ENCODE assay signal across 1 cellular context in genomic region chr16:27273670-27274522, GRCh38.
TF ChIP-seq lines count a peak whose summit lies in the region.

No MANE protein-coding gene starts in this region.

TF ChIP-seq in HepG2, 621 proteins besides CTCF, POLR2A, EP300 and RAD21 (continued from another document and continues in another):
- TF ChIP-seq ZNF318 (CRISPR knock-in tag; IDR thresholded peaks at IDR 0.05) (no peak), BATF2 (CRISPR knock-in tag; IDR thresholded peaks at IDR 0.05) (no peak), ZNF430 (CRISPR knock-in tag; IDR thresholded peaks at IDR 0.05) (peak; percentile 97), SKIL (CRISPR knock-in tag; IDR thresholded peaks at IDR 0.05; ENCODE audit: borderline replicate concordance) (peak; percentile 93), TBX3 (IDR thresholded peaks at IDR 0.05; ENCODE audit: borderline replicate concordance) (peak; percentile 78; the same call in 1 of the 2 replicates), RARA (CRISPR knock-in tag; IDR thresholded peaks at IDR 0.05) (peak; percentile 99), KLF9 (CRISPR knock-in tag; IDR thresholded peaks at IDR 0.05; ENCODE audit: low read depth) (no peak), PTBP1 (IDR thresholded peaks at IDR 0.05; ENCODE audit: low read depth, low read length, poor library complexity, severe bottlenecking) (no peak), ZNF749 (CRISPR knock-in tag; IDR thresholded peaks at IDR 0.05; ENCODE audit: borderline replicate concordance) (no peak; the same call in 1 of the 2 replicates), POLR2AphosphoS2 (IDR thresholded peaks at IDR 0.05; ENCODE audit: low read depth, low read length) (no peak), TFE3 (CRISPR knock-in tag; IDR thresholded peaks at IDR 0.05) (peak; percentile 88), ZBTB49 (CRISPR knock-in tag; IDR thresholded peaks at IDR 0.05; ENCODE audit: borderline replicate concordance) (no peak), ZNF572 (CRISPR knock-in tag; IDR thresholded peaks at IDR 0.05) (no peak), ZBTB8A (CRISPR knock-in tag; IDR thresholded peaks at IDR 0.05; ENCODE audit: borderline replicate concordance, low read depth) (no peak), YEATS4 (CRISPR knock-in tag; IDR thresholded peaks at IDR 0.05; ENCODE audit: borderline replicate concordance) (peak; percentile 92), SKI (IDR thresholded peaks at IDR 0.05; ENCODE audit: partially characterized antibody) (peak; percentile 99), FOXP1 (IDR thresholded peaks at IDR 0.05) (peak; percentile 65; the same call in 1 of the 2 replicates), FOXP1 (CRISPR knock-in tag; IDR thresholded peaks at IDR 0.05) (peak; percentile 95), ZNF891 (CRISPR knock-in tag; IDR thresholded peaks at IDR 0.05) (no peak), ZNF296 (CRISPR knock-in tag; conservative IDR thresholded peaks at IDR 0.05) (no peak), ZNF784 (CRISPR knock-in tag; IDR thresholded peaks at IDR 0.05; ENCODE audit: borderline replicate concordance) (no peak), KLF6 (CRISPR knock-in tag; IDR thresholded peaks at IDR 0.05) (peak; percentile 45; the same call in 1 of the 2 replicates), ZNF367 (CRISPR knock-in tag; IDR thresholded peaks at IDR 0.05; ENCODE audit: borderline replicate concordance) (no peak), KLF12 (CRISPR knock-in tag; IDR thresholded peaks at IDR 0.05; ENCODE audit: borderline replicate concordance) (peak; percentile 59; the same call in 1 of the 2 replicates), ZNF414 (CRISPR knock-in tag; IDR thresholded peaks at IDR 0.05) (peak; percentile 97), NFAT5 (CRISPR knock-in tag; IDR thresholded peaks at IDR 0.05) (no peak), TGIF2 (CRISPR knock-in tag; IDR thresholded peaks at IDR 0.05) (peak; percentile 84), GFI1 (CRISPR knock-in tag; IDR thresholded peaks at IDR 0.05; ENCODE audit: borderline replicate concordance) (peak; percentile 93), MIER3 (CRISPR knock-in tag; IDR thresholded peaks at IDR 0.05; ENCODE audit: borderline replicate concordance) (peak; percentile 97), SMC3 (IDR thresholded peaks at IDR 0.05; ENCODE audit: low read length) (peak; percentile 72), ZNF639 (CRISPR knock-in tag; conservative IDR thresholded peaks at IDR 0.05) (no peak; the same call in 1 of the 2 replicates), FOXM1 (CRISPR knock-in tag; IDR thresholded peaks at IDR 0.05) (no peak), SP4 (CRISPR knock-in tag; IDR thresholded peaks at IDR 0.05) (no peak), YEATS2 (CRISPR knock-in tag; IDR thresholded peaks at IDR 0.05; ENCODE audit: borderline replicate concordance) (peak; percentile 86; the same call in 1 of the 2 replicates)
